1 cellular context compared by ENCODE assay signal in genomic region chr12:75329918-75330826, GRCh38.
TF ChIP-seq lines count a peak whose summit lies in the region.

TSS of gene CAPS2 (minus strand) at chr12:75330324. CDS start at chr12:75326498, 3,826 bp downstream.

TF ChIP-seq in WTC11, 78 proteins besides CTCF, POLR2A, EP300 and RAD21 (continued from another document and continues in another):
- TF ChIP-seq ZSCAN18 (CRISPR knock-in tag; IDR thresholded peaks at IDR 0.05) (no peak), MXD4 (CRISPR knock-in tag; IDR thresholded peaks at IDR 0.05; ENCODE audit: borderline replicate concordance) (no peak), NFE2L1 (CRISPR knock-in tag; IDR thresholded peaks at IDR 0.05) (no peak), ETV6 (CRISPR knock-in tag; IDR thresholded peaks at IDR 0.05) (peak; percentile 52; the same call in 1 of the 2 replicates), ATF1 (CRISPR knock-in tag; IDR thresholded peaks at IDR 0.05) (no peak), FOXJ3 (CRISPR knock-in tag; IDR thresholded peaks at IDR 0.05; ENCODE audit: borderline replicate concordance) (no peak), CREB1 (CRISPR knock-in tag; IDR thresholded peaks at IDR 0.05) (no peak), ARID4B (CRISPR knock-in tag; IDR thresholded peaks at IDR 0.05; ENCODE audit: borderline replicate concordance) (no peak), ZNF512 (CRISPR knock-in tag; IDR thresholded peaks at IDR 0.05; ENCODE audit: borderline replicate concordance) (no peak), CBFB (CRISPR knock-in tag; IDR thresholded peaks at IDR 0.05; ENCODE audit: low read depth) (no peak), ZNF138 (CRISPR knock-in tag; conservative IDR thresholded peaks at IDR 0.05) (peak; percentile 53; the same call in 1 of the 2 replicates), ZBTB43 (CRISPR knock-in tag; IDR thresholded peaks at IDR 0.05) (no peak), PRRX2 (CRISPR knock-in tag; IDR thresholded peaks at IDR 0.05) (no peak), TEAD1 (CRISPR knock-in tag; IDR thresholded peaks at IDR 0.05) (no peak), ZNF219 (CRISPR knock-in tag; IDR thresholded peaks at IDR 0.05; ENCODE audit: borderline replicate concordance) (no peak), ZNF532 (CRISPR knock-in tag; IDR thresholded peaks at IDR 0.05; ENCODE audit: borderline replicate concordance) (no peak), SMAD4 (CRISPR knock-in tag; IDR thresholded peaks at IDR 0.05) (no peak), ATF2 (CRISPR knock-in tag; IDR thresholded peaks at IDR 0.05; ENCODE audit: borderline replicate concordance, low read depth) (no peak), ZNF423 (CRISPR knock-in tag; IDR thresholded peaks at IDR 0.05) (no peak), JUN (CRISPR knock-in tag; IDR thresholded peaks at IDR 0.05) (no peak), NR1H2 (CRISPR knock-in tag; IDR thresholded peaks at IDR 0.05) (no peak), ZNF121 (CRISPR knock-in tag; IDR thresholded peaks at IDR 0.05) (peak; percentile 49; the same call in 1 of the 2 replicates), RELA (CRISPR knock-in tag; IDR thresholded peaks at IDR 0.05; ENCODE audit: borderline replicate concordance) (no peak), KAT7 (CRISPR knock-in tag; IDR thresholded peaks at IDR 0.05; ENCODE audit: borderline replicate concordance) (no peak), SOX15 (CRISPR knock-in tag; IDR thresholded peaks at IDR 0.05) (no peak), ZNF416 (CRISPR knock-in tag; IDR thresholded peaks at IDR 0.05) (no peak), ZNF671 (CRISPR knock-in tag; IDR thresholded peaks at IDR 0.05) (no peak), NFATC4 (CRISPR knock-in tag; IDR thresholded peaks at IDR 0.05) (no peak), CREM (CRISPR knock-in tag; IDR thresholded peaks at IDR 0.05) (peak; percentile 74; the same call in 1 of the 2 replicates), TP53 (CRISPR knock-in tag; IDR thresholded peaks at IDR 0.05) (0 out of 2 replicates have a peak, but pooled peaks have one; percentile 61), RORB (CRISPR knock-in tag; IDR thresholded peaks at IDR 0.05) (no peak), MYBL2 (CRISPR knock-in tag; IDR thresholded peaks at IDR 0.05) (no peak), GABPB1 (CRISPR knock-in tag; IDR thresholded peaks at IDR 0.05) (peak; percentile 54; the same call in 1 of the 2 replicates), HMGA2 (CRISPR knock-in tag; IDR thresholded peaks at IDR 0.05) (no peak)
- TF ChIP-seq, protein P1, sequence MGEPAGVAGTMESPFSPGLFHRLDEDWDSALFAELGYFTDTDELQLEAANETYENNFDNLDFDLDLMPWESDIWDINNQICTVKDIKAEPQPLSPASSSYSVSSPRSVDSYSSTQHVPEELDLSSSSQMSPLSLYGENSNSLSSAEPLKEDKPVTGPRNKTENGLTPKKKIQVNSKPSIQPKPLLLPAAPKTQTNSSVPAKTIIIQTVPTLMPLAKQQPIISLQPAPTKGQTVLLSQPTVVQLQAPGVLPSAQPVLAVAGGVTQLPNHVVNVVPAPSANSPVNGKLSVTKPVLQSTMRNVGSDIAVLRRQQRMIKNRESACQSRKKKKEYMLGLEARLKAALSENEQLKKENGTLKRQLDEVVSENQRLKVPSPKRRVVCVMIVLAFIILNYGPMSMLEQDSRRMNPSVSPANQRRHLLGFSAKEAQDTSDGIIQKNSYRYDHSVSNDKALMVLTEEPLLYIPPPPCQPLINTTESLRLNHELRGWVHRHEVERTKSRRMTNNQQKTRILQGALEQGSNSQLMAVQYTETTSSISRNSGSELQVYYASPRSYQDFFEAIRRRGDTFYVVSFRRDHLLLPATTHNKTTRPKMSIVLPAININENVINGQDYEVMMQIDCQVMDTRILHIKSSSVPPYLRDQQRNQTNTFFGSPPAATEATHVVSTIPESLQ (CRISPR knock-in tag; IDR thresholded peaks at IDR 0.05) = no peak
- TF ChIP-seq, protein P2, sequence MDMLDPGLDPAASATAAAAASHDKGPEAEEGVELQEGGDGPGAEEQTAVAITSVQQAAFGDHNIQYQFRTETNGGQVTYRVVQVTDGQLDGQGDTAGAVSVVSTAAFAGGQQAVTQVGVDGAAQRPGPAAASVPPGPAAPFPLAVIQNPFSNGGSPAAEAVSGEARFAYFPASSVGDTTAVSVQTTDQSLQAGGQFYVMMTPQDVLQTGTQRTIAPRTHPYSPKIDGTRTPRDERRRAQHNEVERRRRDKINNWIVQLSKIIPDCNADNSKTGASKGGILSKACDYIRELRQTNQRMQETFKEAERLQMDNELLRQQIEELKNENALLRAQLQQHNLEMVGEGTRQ (CRISPR knock-in tag; IDR thresholded peaks at IDR 0.05) = no peak
- TF ChIP-seq, protein P3, sequence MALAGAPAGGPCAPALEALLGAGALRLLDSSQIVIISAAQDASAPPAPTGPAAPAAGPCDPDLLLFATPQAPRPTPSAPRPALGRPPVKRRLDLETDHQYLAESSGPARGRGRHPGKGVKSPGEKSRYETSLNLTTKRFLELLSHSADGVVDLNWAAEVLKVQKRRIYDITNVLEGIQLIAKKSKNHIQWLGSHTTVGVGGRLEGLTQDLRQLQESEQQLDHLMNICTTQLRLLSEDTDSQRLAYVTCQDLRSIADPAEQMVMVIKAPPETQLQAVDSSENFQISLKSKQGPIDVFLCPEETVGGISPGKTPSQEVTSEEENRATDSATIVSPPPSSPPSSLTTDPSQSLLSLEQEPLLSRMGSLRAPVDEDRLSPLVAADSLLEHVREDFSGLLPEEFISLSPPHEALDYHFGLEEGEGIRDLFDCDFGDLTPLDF (CRISPR knock-in tag; IDR thresholded peaks at IDR 0.05) = no peak
- TF ChIP-seq, protein P4, sequence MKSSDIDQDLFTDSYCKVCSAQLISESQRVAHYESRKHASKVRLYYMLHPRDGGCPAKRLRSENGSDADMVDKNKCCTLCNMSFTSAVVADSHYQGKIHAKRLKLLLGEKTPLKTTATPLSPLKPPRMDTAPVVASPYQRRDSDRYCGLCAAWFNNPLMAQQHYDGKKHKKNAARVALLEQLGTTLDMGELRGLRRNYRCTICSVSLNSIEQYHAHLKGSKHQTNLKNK (CRISPR knock-in tag; IDR thresholded peaks at IDR 0.05) = no peak
- TF ChIP-seq, protein P5, sequence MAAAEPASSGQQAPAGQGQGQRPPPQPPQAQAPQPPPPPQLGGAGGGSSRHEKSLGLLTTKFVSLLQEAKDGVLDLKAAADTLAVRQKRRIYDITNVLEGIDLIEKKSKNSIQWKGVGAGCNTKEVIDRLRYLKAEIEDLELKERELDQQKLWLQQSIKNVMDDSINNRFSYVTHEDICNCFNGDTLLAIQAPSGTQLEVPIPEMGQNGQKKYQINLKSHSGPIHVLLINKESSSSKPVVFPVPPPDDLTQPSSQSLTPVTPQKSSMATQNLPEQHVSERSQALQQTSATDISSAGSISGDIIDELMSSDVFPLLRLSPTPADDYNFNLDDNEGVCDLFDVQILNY (CRISPR knock-in tag; IDR thresholded peaks at IDR 0.05) = 0 out of 2 replicates have a peak, but pooled peaks have one; percentile 62
- TF ChIP-seq, protein P6, sequence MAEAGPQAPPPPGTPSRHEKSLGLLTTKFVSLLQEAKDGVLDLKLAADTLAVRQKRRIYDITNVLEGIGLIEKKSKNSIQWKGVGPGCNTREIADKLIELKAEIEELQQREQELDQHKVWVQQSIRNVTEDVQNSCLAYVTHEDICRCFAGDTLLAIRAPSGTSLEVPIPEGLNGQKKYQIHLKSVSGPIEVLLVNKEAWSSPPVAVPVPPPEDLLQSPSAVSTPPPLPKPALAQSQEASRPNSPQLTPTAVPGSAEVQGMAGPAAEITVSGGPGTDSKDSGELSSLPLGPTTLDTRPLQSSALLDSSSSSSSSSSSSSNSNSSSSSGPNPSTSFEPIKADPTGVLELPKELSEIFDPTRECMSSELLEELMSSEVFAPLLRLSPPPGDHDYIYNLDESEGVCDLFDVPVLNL (CRISPR knock-in tag; IDR thresholded peaks at IDR 0.05; ENCODE audit: borderline replicate concordance, low read depth) = no peak
